Comparison of ENCODE assay signal across 14 cellular contexts in genomic region chr6:45727824-45728449, GRCh38.
"Had no signal": no experiment of that assay in that cellular context is flagged by ENCODE, and none has a peak within 500 bp of the region (broad histone marks: within the 10 kb centered on the region; RNA-seq: fewer than 3 reads in every experiment).

No MANE protein-coding gene starts in this region.

- H3K79me2 ChIP-seq: hepatocyte had no signal

- H3K27ac Mint-ChIP-seq: activated CD4-positive, alpha-beta memory T cell treated with anti-CD3 and anti-CD28 coated beads for 36 hours; activated naive CD8-positive, alpha-beta T cell; dendritic cell treated with granulocyte-macrophage colony-stimulating factor and Interleukin-4, amounts not matched to agents 40 ng/mL and 50 ng/mL, for 4 days; stimulated activated naive CD8-positive, alpha-beta T cell treated with anti-CD3 and anti-CD28 coated beads, Interleukin-15, amount 100 ng/mL, for 72 hours had no signal

- H3K27me3 Mint-ChIP-seq: activated naive CD8-positive, alpha-beta T cell; dendritic cell treated with granulocyte-macrophage colony-stimulating factor and Interleukin-4, amounts not matched to agents 40 ng/mL and 50 ng/mL, for 4 days had no signal

- H3K36me3 ChIP-seq: ovary, upper lobe of right lung had no signal

- H3K27me3 ChIP-seq: hepatocyte, ovary, testis, upper lobe of right lung had no signal

- H3K4me1 Mint-ChIP-seq: stimulated activated naive CD8-positive, alpha-beta T cell treated with anti-CD3 and anti-CD28 coated beads, Interleukin-15, amount 100 ng/mL, for 72 hours had no signal

- H3K9me3 Mint-ChIP-seq: dendritic cell treated with granulocyte-macrophage colony-stimulating factor and Interleukin-4, amounts not matched to agents 40 ng/mL and 50 ng/mL, for 4 days had no signal

- H3K4me2 ChIP-seq: hepatocyte had no signal

- DNase-seq: activated CD4-positive, alpha-beta memory T cell treated with anti-CD3 and anti-CD28 coated beads for 36 hours; activated CD4-positive, CD25-positive, alpha-beta regulatory T cell treated with anti-CD3 and anti-CD28 coated beads, Interleukin-2, amount 50 U/mL, for 72 hours; activated gamma-delta T cell; activated T-cell treated with anti-CD3 and anti-CD28 coated beads, Interleukin-2, amount 50 U/mL, for 48 hours; kidney; ovary; stimulated activated CD4-positive, alpha-beta T cell treated with anti-CD3 and anti-CD28 coated beads, Interleukin-12 subunit alpha, Interleukin-12 subunit beta, amount 100 ng/mL, for 4 hours; stimulated activated naive CD8-positive, alpha-beta T cell treated with anti-CD3 and anti-CD28 coated beads, Interleukin-15, amount 100 ng/mL, for 72 hours; testis; upper lobe of right lung had no signal

- H3K36me3 Mint-ChIP-seq: activated CD4-positive, alpha-beta memory T cell treated with anti-CD3 and anti-CD28 coated beads for 36 hours; brain had no signal

- H3K4me1 ChIP-seq: testis, upper lobe of right lung had no signal

- ATAC-seq: stimulated activated naive CD8-positive, alpha-beta T cell treated with anti-CD3 and anti-CD28 coated beads, Interleukin-15, amount 100 ng/mL, for 72 hours; upper lobe of right lung had no signal

- H3K4me3 Mint-ChIP-seq: activated CD4-positive, alpha-beta memory T cell treated with anti-CD3 and anti-CD28 coated beads for 36 hours; activated naive CD8-positive, alpha-beta T cell; brain; dendritic cell treated with granulocyte-macrophage colony-stimulating factor and Interleukin-4, amounts not matched to agents 40 ng/mL and 50 ng/mL, for 4 days; stimulated activated naive CD8-positive, alpha-beta T cell treated with anti-CD3 and anti-CD28 coated beads, Interleukin-15, amount 100 ng/mL, for 72 hours had no signal

- H3K27ac ChIP-seq: hepatocyte, ovary, testis, upper lobe of right lung had no signal

- H3K4me3 ChIP-seq: hepatocyte, ovary, testis, upper lobe of right lung had no signal

- H2AFZ ChIP-seq: hepatocyte had no signal

- H3K9me3 ChIP-seq: ovary, testis, upper lobe of right lung had no signal
